ENCODE assay signal across 15 cellular contexts in genomic region chr14:62168564-62169155, GRCh38.
DNase-seq lines count a peak whose midpoint lies in the region; ATAC-seq and TF ChIP-seq lines count a peak whose summit lies in the region.
"Had no signal": no experiment of that assay in that cellular context is flagged by ENCODE, and none has a peak within 500 bp of the region (broad histone marks: within the 10 kb centered on the region; RNA-seq: fewer than 3 reads in every experiment).

No MANE protein-coding gene starts in this region.

- H4K91ac ChIP-seq in H9 (ENCODE audit: insufficient read length, low read depth, low read length) = no peak overlapping the region

- H2BK120ac ChIP-seq in H9 (ENCODE audit: low read depth, low read length, poor library complexity, severe bottlenecking) = no peak overlapping the region

- DNase-seq in H9 (no peak), fibroblast of mammary gland (ENCODE audit: low read depth) (no peak), NOMO-1 treated with DMSO at 0.1 percent for 48 hours (lab: John Stamatoyannopoulos, UW; ENCODE audit: unreplicated experiment) (no peak), osteoblast (ENCODE audit: insufficient read length, low spot score, missing footprints) (no peak)
- DNase-seq in activated T-cell treated with anti-CD3 and anti-CD28 coated beads, Interleukin-2, amount 50 U/mL, for 72 hours = no peak
- DNase-seq: activated CD4-positive, CD25-positive, alpha-beta regulatory T cell; DMS 273 treated with DMSO at 0.1 percent for 48 hours; right cardiac atrium; stimulated activated CD4-positive, alpha-beta T cell treated with anti-CD3 and anti-CD28 coated beads, Interleukin-1b, Interleukin-23, amount 100 ng/mL, for 48 hours; T-helper 1 cell; testis had no signal

- H3K18ac ChIP-seq in H9 (ENCODE audit: insufficient read length, low read depth, low read length) = no peak overlapping the region

- no peaks in the 10 kb centered on the region for H3K23me2 ChIP-seq in H9 (ENCODE audit: insufficient read length, low read depth, low read length, poor library complexity, severe bottlenecking)

- H3K9ac ChIP-seq in H9 (ENCODE audit: extremely low read depth, insufficient read length, low read length) (no peak overlapping the region), OCI-LY3 (ENCODE audit: low read length) (no peak overlapping the region)

- H2BK20ac ChIP-seq in H9 (ENCODE audit: low read depth, low read length, poor library complexity, severe bottlenecking) = no peak overlapping the region

- H4K20me1 ChIP-seq in H9 (ENCODE audit: control insufficient read depth, insufficient read depth, insufficient read length) (no peaks in the 10 kb centered on the region), OCI-LY3 (ENCODE audit: insufficient read depth, low read length) (no peaks in the 10 kb centered on the region), osteoblast (ENCODE audit: insufficient read depth, low read length) (no peaks in the 10 kb centered on the region)

- no peak overlapping the region for H4K5ac ChIP-seq in H9 (ENCODE audit: insufficient read length, low read depth, low read length)

- no peak overlapping the region for H4K8ac ChIP-seq in H9 (replicated peaks; ENCODE audit: insufficient read length, low read depth, low read length)

- no peak overlapping the region for H3K4me3 Mint-ChIP-seq in H9
- H3K4me3 Mint-ChIP-seq in activated T-cell treated with anti-CD3 and anti-CD28 coated beads, Interleukin-2, amount 50 U/mL, for 72 hours = no peak overlapping the region
- H3K4me3 Mint-ChIP-seq: nephron had no signal

- peaks cover 6% of the 10 kb centered on the region in 2 experiments for H3K4me1 Mint-ChIP-seq in H9
- no peaks in the 10 kb centered on the region for H3K4me1 Mint-ChIP-seq in activated T-cell treated with anti-CD3 and anti-CD28 coated beads, Interleukin-2, amount 50 U/mL, for 72 hours (ENCODE audit: low read depth)
- H3K4me1 Mint-ChIP-seq: nephron had no signal

- TF ChIP-seq CTCF in 22Rv1 (IDR thresholded peaks at IDR 0.05) (peak; percentile 8; the same call in 1 of the 2 replicates), H9 (conservative IDR thresholded peaks at IDR 0.05) (peak; percentile 55; the same call in 2 of the 3 replicates), OCI-LY3 (IDR thresholded peaks at IDR 0.05; ENCODE audit: low read depth, low read length) (peak; percentile 37), fibroblast of mammary gland (conservative IDR thresholded peaks at IDR 0.05; ENCODE audit: control insufficient read depth, insufficient read depth, low read depth, low read length) (peak; percentile 5), osteoblast (IDR thresholded peaks at IDR 0.05; ENCODE audit: extremely low read depth, low read depth, low read length) (no peak)

- no peak overlapping the region for H3K23ac ChIP-seq in H9 (ENCODE audit: insufficient read length, low read depth, low read length)

- H3K36me3 Mint-ChIP-seq in H9 (ENCODE audit: insufficient read depth in 1 of 3, low read depth in 3 of 3) = no peaks in the 10 kb centered on the region
- H3K36me3 Mint-ChIP-seq in activated T-cell treated with anti-CD3 and anti-CD28 coated beads, Interleukin-2, amount 50 U/mL, for 72 hours (ENCODE audit: insufficient read depth in 2 of 2) = no peaks in the 10 kb centered on the region

- ATAC-seq in activated T-cell treated with anti-CD3 and anti-CD28 coated beads, Interleukin-2, amount 50 U/mL, for 72 hours (replicated peaks in 1 of 2) = no peak
- no peak for ATAC-seq in HG03159 (IDR thresholded peaks at IDR 0.05; ENCODE audit: unreplicated experiment)
- ATAC-seq: right cardiac atrium had no signal

- H3K14ac ChIP-seq in H9 (ENCODE audit: insufficient read depth, low read length) = no peak overlapping the region

- no peak overlapping the region for H2BK15ac ChIP-seq in H9 (ENCODE audit: low read depth, low read length)

- H3K4me3 ChIP-seq in OCI-LY3 (ENCODE audit: low read length) (no peak overlapping the region), fibroblast of mammary gland (ENCODE audit: control insufficient read depth, low read depth, low read length) (no peak overlapping the region), osteoblast (ENCODE audit: insufficient read depth, low read length) (no peak overlapping the region)
- H3K4me3 ChIP-seq: testis had no signal

- H2AFZ ChIP-seq in H9 (ENCODE audit: low read length) (no peak overlapping the region), OCI-LY3 (ENCODE audit: low read depth, low read length) (no peak overlapping the region), osteoblast (ENCODE audit: low read length) (no peak overlapping the region)

- no peaks in the 10 kb centered on the region for H3K9me3 ChIP-seq in H9 (ENCODE audit: control insufficient read depth, low read depth, low read length)
- H3K9me3 ChIP-seq in OCI-LY3 (ENCODE audit: insufficient read depth, low read length) = no peaks in the 10 kb centered on the region
- H3K9me3 ChIP-seq in osteoblast (ENCODE audit: low read depth, low read length) = no peaks in the 10 kb centered on the region
- H3K9me3 ChIP-seq: testis had no signal

- H3K4me1 ChIP-seq in H9 (ENCODE audit: insufficient read depth, low read length) (no peaks in the 10 kb centered on the region), OCI-LY3 (ENCODE audit: low read length) (no peaks in the 10 kb centered on the region), osteoblast (ENCODE audit: insufficient read depth, low read length) (no peaks in the 10 kb centered on the region)
- H3K4me1 ChIP-seq: testis had no signal

- H3K27ac ChIP-seq in 22Rv1 = no peak overlapping the region
- no peak overlapping the region for H3K27ac ChIP-seq in H9 (ENCODE audit: insufficient read length, low read depth, low read length)
- no peak overlapping the region for H3K27ac ChIP-seq in OCI-LY3 (ENCODE audit: low read length)
- H3K27ac ChIP-seq in osteoblast (ENCODE audit: low read depth, low read length) = no peak overlapping the region
- H3K27ac ChIP-seq: testis had no signal

- H3K4me2 ChIP-seq in H9 (ENCODE audit: insufficient read depth, insufficient read length, low read length) (no peak overlapping the region), OCI-LY3 (ENCODE audit: low read length) (no peak overlapping the region), osteoblast (ENCODE audit: insufficient read depth, low read length) (no peak overlapping the region)

- H3K27me3 ChIP-seq in H9 (ENCODE audit: insufficient read depth, low read length) (no peaks in the 10 kb centered on the region), OCI-LY3 (ENCODE audit: low read depth, low read length) (peaks cover 25% of the 10 kb centered on the region), osteoblast (ENCODE audit: insufficient read depth, low read length) (no peaks in the 10 kb centered on the region)
- H3K27me3 ChIP-seq: testis had no signal

- no peak overlapping the region for H3K27ac Mint-ChIP-seq in H9
- H3K27ac Mint-ChIP-seq in activated T-cell treated with anti-CD3 and anti-CD28 coated beads, Interleukin-2, amount 50 U/mL, for 72 hours = no peak overlapping the region
- H3K27ac Mint-ChIP-seq: nephron had no signal

- no peak overlapping the region for H3K4ac ChIP-seq in H9 (ENCODE audit: low read depth, low read length)

- H3K79me1 ChIP-seq in H9 (ENCODE audit: insufficient read depth, low read depth, low read length, poor library complexity, severe bottlenecking) = no peaks in the 10 kb centered on the region

- H3K36me3 ChIP-seq in OCI-LY3 (replicated peaks; ENCODE audit: low read depth, low read length) = no peaks in the 10 kb centered on the region
- no peaks in the 10 kb centered on the region for H3K36me3 ChIP-seq in osteoblast (ENCODE audit: insufficient read depth, low read length)

- no peaks in the 10 kb centered on the region; the same call in 1 of the 2 replicates for H3K27me3 Mint-ChIP-seq in H9 (ENCODE audit: low read depth)
- H3K27me3 Mint-ChIP-seq in activated T-cell treated with anti-CD3 and anti-CD28 coated beads, Interleukin-2, amount 50 U/mL, for 72 hours (ENCODE audit: low read depth) = peaks cover 25% of the 10 kb centered on the region

- H3T11ph ChIP-seq in H9 (ENCODE audit: low read length) = no peak overlapping the region

- H3K56ac ChIP-seq in H9 (ENCODE audit: insufficient read length, low read depth, low read length) = no peak overlapping the region

- H2BK12ac ChIP-seq in H9 (ENCODE audit: insufficient read length, low read depth, low read length) = no peak overlapping the region

- no peaks in the 10 kb centered on the region for H3K9me3 Mint-ChIP-seq in H9
- H3K9me3 Mint-ChIP-seq in activated T-cell treated with anti-CD3 and anti-CD28 coated beads, Interleukin-2, amount 50 U/mL, for 72 hours = no peaks in the 10 kb centered on the region
- H3K9me3 Mint-ChIP-seq: nephron had no signal

- no peak overlapping the region for H2BK5ac ChIP-seq in H9 (ENCODE audit: insufficient read length, low read length)

- no CpG with 5 or more reads among the region's 3 CpGs for WGBS in H9 (ENCODE audit: extremely low coverage, insufficient read length, low lambda C conversion rate)

- no peak overlapping the region for H2AK5ac ChIP-seq in H9 (ENCODE audit: insufficient read length, low read length)

- H3K79me2 ChIP-seq in H9 (ENCODE audit: insufficient read depth, low read length) (no peaks in the 10 kb centered on the region), OCI-LY3 (ENCODE audit: low read length) (no peaks in the 10 kb centered on the region), osteoblast (ENCODE audit: insufficient read depth, low read length) (no peaks in the 10 kb centered on the region)
